14 cellular contexts compared by ENCODE assay signal in the genomic region with DNA sequence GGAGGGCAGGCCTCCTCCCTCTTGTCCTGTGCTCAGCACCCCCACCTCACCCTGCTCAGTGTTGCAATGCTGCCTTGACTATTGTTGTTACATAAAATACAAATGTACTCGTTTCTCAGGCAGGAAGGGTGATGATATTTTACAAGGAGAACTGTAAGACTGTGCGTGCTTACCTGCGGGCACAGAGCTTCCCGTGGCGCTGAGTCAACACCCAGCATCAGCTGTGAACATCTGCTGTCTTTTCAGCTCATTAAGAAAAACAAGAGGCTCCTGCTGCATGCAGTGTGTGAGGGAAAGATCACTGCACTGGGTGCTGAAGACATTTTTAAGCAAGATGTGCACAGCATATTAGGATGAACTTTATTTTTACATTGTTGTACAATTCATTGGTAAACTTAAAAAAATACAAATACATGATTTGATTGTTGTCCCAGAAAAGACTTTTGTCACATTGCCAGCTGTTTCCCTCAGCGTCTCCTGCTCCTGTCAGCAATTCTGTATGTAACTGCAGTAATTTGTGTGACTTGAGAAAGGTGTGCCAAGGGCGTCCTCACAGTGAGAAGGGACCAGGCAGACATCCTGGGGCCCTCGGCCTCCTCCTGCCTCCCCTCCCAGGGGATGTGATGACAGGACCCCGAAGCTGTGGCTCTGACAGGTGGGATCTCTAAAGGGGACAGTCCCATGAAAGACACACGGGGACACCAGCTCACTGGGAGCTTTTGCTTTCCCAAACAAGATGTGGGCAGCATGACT. TPM values are rescaled to one million over a fixed set of nuclear protein-coding genes. Genes with fewer than 3 reads are reported as not detected.
DNase-seq lines count a peak whose midpoint lies in the region; ATAC-seq and TF ChIP-seq lines count a peak whose summit lies in the region.
"Had no signal": no experiment of that assay in that cellular context is flagged by ENCODE, and none has a peak within 500 bp of the region (broad histone marks: within the 10 kb centered on the region; RNA-seq: fewer than 3 reads in every experiment).

No MANE protein-coding gene starts in this region.

- H3K9ac ChIP-seq in smooth muscle cell (ENCODE audit: low read depth) = no peak overlapping the region

- H3K4me3 ChIP-seq in heart left ventricle (no peak overlapping the region), right atrium auricular region (no peak overlapping the region), smooth muscle cell (no peak overlapping the region)

- peaks cover 0 to 51% (median 36%) of the 10 kb centered on the region in 9 donors for H3K36me3 ChIP-seq in heart left ventricle
- H3K36me3 ChIP-seq in right atrium auricular region = peaks cover 41% of the 10 kb centered on the region
- no peaks in the 10 kb centered on the region for H3K36me3 ChIP-seq in smooth muscle cell (ENCODE audit: low read depth)

- peaks cover 0 to 40% (median 23%) of the 10 kb centered on the region in 12 donors for H3K4me1 ChIP-seq in heart left ventricle
- H3K4me1 ChIP-seq in right atrium auricular region = peaks cover 0 to 29% of the 10 kb centered on the region in 2 donors
- no peaks in the 10 kb centered on the region for H3K4me1 ChIP-seq in smooth muscle cell (ENCODE audit: low read depth)

- H3K36me3 Mint-ChIP-seq in glutamatergic neuron (ENCODE audit: unreplicated experiment) = peaks cover 12% of the 10 kb centered on the region
- H3K36me3 Mint-ChIP-seq: natural killer cell had no signal

- intact Hi-C loops in heart left ventricle (cut with DNase I) = loop anchor here in 4 of 10 donors (2.0 to 10.0 kb wide), 4 partner anchors 49 to 187 kb away; no protein-coding TSS in a partner anchor

- WGBS in heart left ventricle, 4 donors = 46 to 59% (median 54%) methylated on average over 10 of the region's 10 CpGs
- 88% methylated on average over 10 of the region's 10 CpGs for whole genome bisulfite sequencing in smooth muscle cell (ENCODE audit: low lambda C conversion rate)

- peak in 3 of 5 donors; percentile 14 to 28 (median 25) for DNase-seq in heart left ventricle
- no peak for DNase-seq in right atrium auricular region (ENCODE audit: low spot score)
- peak; percentile 1 for DNase-seq in NCI-H524 treated with DMSO at 0.1 percent for 48 hours (lab: John Stamatoyannopoulos, UW)
- peak; percentile 42 for DNase-seq in glutamatergic neuron
- DNase-seq in smooth muscle cell (lab: John Stamatoyannopoulos, UW; ENCODE audit: unreplicated experiment) = no peak
- DNase-seq in NCI-H446 treated with DMSO at 0.1 percent for 48 hours (lab: John Stamatoyannopoulos, UW) = no peak
- DNase-seq in activated CD4-positive, alpha-beta T cell treated with anti-CD3 and anti-CD28 coated beads for 48 hours = no peak
- DNase-seq: anterior cingulate cortex; effector memory CD4-positive, alpha-beta T cell; Karpas-422; natural killer cell; NCI-H2227 treated with DMSO at 0.1 percent for 48 hours had no signal

- no peak for ATAC-seq in heart left ventricle
- ATAC-seq in HG03571 (IDR thresholded peaks at IDR 0.05; ENCODE audit: unreplicated experiment) = no peak
- ATAC-seq: natural killer cell, sciatic nerve had no signal

- peaks cover 46% of the 10 kb centered on the region for H3K9me3 Mint-ChIP-seq in glutamatergic neuron (ENCODE audit: unreplicated experiment)
- H3K9me3 Mint-ChIP-seq: natural killer cell had no signal

- no peak for TF ChIP-seq POLR2A in heart left ventricle (IDR thresholded peaks at IDR 0.05)

- peaks cover 69% of the 10 kb centered on the region for H3K4me1 Mint-ChIP-seq in glutamatergic neuron (ENCODE audit: low read depth, unreplicated experiment)

- H3K4me2 ChIP-seq in smooth muscle cell = no peak overlapping the region

- no peak overlapping the region for H2AFZ ChIP-seq in smooth muscle cell (ENCODE audit: low read depth)

- peak overlapping the region; percentile 67 for H3K4me3 Mint-ChIP-seq in glutamatergic neuron (ENCODE audit: unreplicated experiment)
- H3K4me3 Mint-ChIP-seq: natural killer cell had no signal

- TF ChIP-seq CTCF in heart left ventricle (IDR thresholded peaks at IDR 0.05) (no peak), right atrium auricular region (IDR thresholded peaks at IDR 0.05) (no peak), glutamatergic neuron (IDR thresholded peaks at IDR 0.05; ENCODE audit: partially characterized antibody, unreplicated experiment) (no peak), smooth muscle cell (IDR thresholded peaks at IDR 0.05; ENCODE audit: borderline replicate concordance, insufficient read depth, poor library complexity, severe bottlenecking) (no peak)

- H3K9me3 ChIP-seq in heart left ventricle (no peaks in the 10 kb centered on the region), right atrium auricular region (no peaks in the 10 kb centered on the region), smooth muscle cell (replicated peaks; ENCODE audit: low read depth) (no peaks in the 10 kb centered on the region)

- H3F3A ChIP-seq in smooth muscle cell (ENCODE audit: low read depth) = no peaks in the 10 kb centered on the region

- H3K79me2 ChIP-seq in smooth muscle cell (ENCODE audit: low read depth) = no peaks in the 10 kb centered on the region

- H3K27me3 Mint-ChIP-seq in glutamatergic neuron (ENCODE audit: unreplicated experiment) = peaks cover 37% of the 10 kb centered on the region

- H3K27ac Mint-ChIP-seq in glutamatergic neuron (ENCODE audit: unreplicated experiment) = peak overlapping the region; percentile 96

- H3K27me3 ChIP-seq in heart left ventricle (no peaks in the 10 kb centered on the region), right atrium auricular region (no peaks in the 10 kb centered on the region), smooth muscle cell (ENCODE audit: low read depth) (no peaks in the 10 kb centered on the region)

- H4K20me1 ChIP-seq in smooth muscle cell (ENCODE audit: low read depth) = peaks cover 12% of the 10 kb centered on the region

- no peak overlapping the region for H3K27ac ChIP-seq in heart left ventricle
- H3K27ac ChIP-seq in right atrium auricular region = no peak overlapping the region
- no peak overlapping the region for H3K27ac ChIP-seq in smooth muscle cell (ENCODE audit: low read depth)

RNA-seq across cellular contexts. Expression of a gene that starts 56.3 kb away (rescaled TPM):
- 1,000 to 10,000 TPM in 3 of 9 donors, 100 to 1,000 TPM in 6; 377 to 1,128 (median 947) TPM for total RNA-seq in heart left ventricle
- 1,000 to 10,000 TPM; 1,409 to 1,620 TPM for polyA plus RNA-seq in heart left ventricle
- total RNA-seq in right atrium auricular region = 100 to 1,000 TPM; 626 to 829 TPM
- total RNA-seq in glutamatergic neuron (ENCODE audit: unreplicated experiment) = 966 TPM
- total RNA-seq in smooth muscle cell = 988 and 1,486 TPM in 2 replicates
- polyA plus RNA-seq in smooth muscle cell = 744 and 789 TPM in 2 replicates

Comparison
In these comparisons a context has a peak if more than half of its experiments do, and no peak if none do; other contexts are left out.
1. DNase-seq: peak in heart left ventricle (3 of 5), NCI-H524 treated with DMSO at 0.1 percent for 48 hours (single experiment) and glutamatergic neuron (single experiment); none in right atrium auricular region (single experiment), smooth muscle cell (single experiment), NCI-H446 treated with DMSO at 0.1 percent for 48 hours (single experiment) and activated CD4-positive, alpha-beta T cell treated with anti-CD3 and anti-CD28 coated beads for 48 hours (single experiment).